In the genomic region with DNA sequence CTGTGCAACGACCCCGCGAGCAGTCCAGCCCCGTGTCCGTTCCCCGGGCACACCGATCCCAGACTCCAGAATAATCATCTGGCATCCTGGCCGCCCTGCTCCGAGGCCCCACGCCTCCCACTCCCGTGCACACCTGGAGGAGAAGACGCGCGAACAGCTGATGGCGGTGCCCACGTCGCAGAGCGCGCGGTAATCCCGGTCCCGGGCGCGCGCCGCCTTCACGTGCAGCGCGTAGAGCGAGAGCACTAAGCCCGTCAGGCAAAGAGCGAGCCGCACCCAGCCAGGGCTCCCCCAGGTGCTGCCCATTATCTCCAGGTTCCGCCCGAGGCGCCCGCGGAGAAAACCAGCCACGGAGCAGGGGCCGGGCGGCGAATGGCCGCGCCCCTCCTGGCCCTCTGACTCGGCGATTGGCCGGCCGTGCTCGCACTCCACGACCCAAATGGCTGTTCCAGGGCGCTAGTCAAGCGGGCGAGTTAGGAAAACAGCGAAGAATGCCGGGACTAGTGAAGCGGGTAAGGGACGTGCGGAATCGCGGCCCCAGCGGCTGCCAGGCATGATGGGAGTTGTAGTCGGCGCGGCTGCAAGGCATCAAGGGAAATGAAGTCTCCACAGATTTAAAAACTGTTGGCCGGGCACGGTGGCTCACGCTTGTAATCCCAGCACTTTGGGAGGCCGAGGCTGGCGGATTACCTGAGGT, we compare ENCODE assay signal across 1 cellular context.
TF ChIP-seq lines count a peak whose summit lies in the region.

A gene (minus strand): TSS at position 374 of the 697 bp plus-strand sequence. CDS start 68 bp downstream, at position 306.

TF ChIP-seq in K562, 482 proteins besides CTCF, POLR2A, EP300 and RAD21 (continued from another document and continues in another):
- TF ChIP-seq, protein P1, sequence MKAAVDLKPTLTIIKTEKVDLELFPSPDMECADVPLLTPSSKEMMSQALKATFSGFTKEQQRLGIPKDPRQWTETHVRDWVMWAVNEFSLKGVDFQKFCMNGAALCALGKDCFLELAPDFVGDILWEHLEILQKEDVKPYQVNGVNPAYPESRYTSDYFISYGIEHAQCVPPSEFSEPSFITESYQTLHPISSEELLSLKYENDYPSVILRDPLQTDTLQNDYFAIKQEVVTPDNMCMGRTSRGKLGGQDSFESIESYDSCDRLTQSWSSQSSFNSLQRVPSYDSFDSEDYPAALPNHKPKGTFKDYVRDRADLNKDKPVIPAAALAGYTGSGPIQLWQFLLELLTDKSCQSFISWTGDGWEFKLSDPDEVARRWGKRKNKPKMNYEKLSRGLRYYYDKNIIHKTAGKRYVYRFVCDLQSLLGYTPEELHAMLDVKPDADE (conservative IDR thresholded peaks at IDR 0.05; ENCODE audit: control insufficient read depth, low read depth, low read length), result peak; percentile 89
- TF ChIP-seq SMAD2 (IDR thresholded peaks at IDR 0.05; ENCODE audit: low read depth, low read length) (no peak), SIN3A (IDR thresholded peaks at IDR 0.05; ENCODE audit: borderline replicate concordance in 2 of 2, control insufficient read depth in 1 of 2, low read depth in 2 of 2, low read length in 2 of 2) (peak in 1 of 2 experiments; percentile 75; a peak in 1 of 4 replicates), DMBX1 (CRISPR knock-in tag; IDR thresholded peaks at IDR 0.05; ENCODE audit: borderline replicate concordance) (no peak; the same call in 1 of the 2 replicates), ZNF644 (tag; IDR thresholded peaks at IDR 0.05; ENCODE audit: low read depth) (peak; percentile 64; the same call in 1 of the 2 replicates), CBX1 (IDR thresholded peaks at IDR 0.05; ENCODE audit: low read depth) (no peak), HSF4 (CRISPR knock-in tag; IDR thresholded peaks at IDR 0.05; ENCODE audit: borderline replicate concordance) (no peak), CREB1 (IDR thresholded peaks at IDR 0.05) (peak; percentile 40; the same call in 1 of the 2 replicates), CREB1 (CRISPR knock-in tag; IDR thresholded peaks at IDR 0.05) (peak; percentile 59), KDM1A (IDR thresholded peaks at IDR 0.05) (no peak), HOXB6 (CRISPR knock-in tag; IDR thresholded peaks at IDR 0.05; ENCODE audit: borderline replicate concordance) (no peak), HNRNPK (IDR thresholded peaks at IDR 0.05; ENCODE audit: low read depth, low read length, poor library complexity, severe bottlenecking) (no peak), ZBTB8A (IDR thresholded peaks at IDR 0.05; ENCODE audit: partially characterized antibody) (no peak), SAFB (IDR thresholded peaks at IDR 0.05; ENCODE audit: borderline replicate concordance, low read depth, low read length) (no peak; the same call in none of the 2 replicates), KAT7 (CRISPR knock-in tag; IDR thresholded peaks at IDR 0.05; ENCODE audit: borderline replicate concordance) (no peak), ARHGAP35 (IDR thresholded peaks at IDR 0.05; ENCODE audit: partially characterized antibody) (no peak), TBL1XR1 (IDR thresholded peaks at IDR 0.05; ENCODE audit: low read length in 2 of 2) (no peak), SMC3 (conservative IDR thresholded peaks at IDR 0.05; ENCODE audit: insufficient read depth, low read depth, low read length) (no peak), RAD51 (IDR thresholded peaks at IDR 0.05; ENCODE audit: borderline replicate concordance, low read depth) (0 out of 2 replicates have a peak, but pooled peaks have one; percentile 4), TFAM (CRISPR knock-in tag; conservative IDR thresholded peaks at IDR 0.05) (no peak), ELF2 (CRISPR knock-in tag; IDR thresholded peaks at IDR 0.05) (no peak), ZNF431 (CRISPR knock-in tag; IDR thresholded peaks at IDR 0.05) (no peak), NFATC3 (IDR thresholded peaks at IDR 0.05) (no peak), ARNT (IDR thresholded peaks at IDR 0.05) (peak in 1 of 2 experiments; percentile 85; a peak in 1 of 4 replicates)
- TF ChIP-seq, protein P2, sequence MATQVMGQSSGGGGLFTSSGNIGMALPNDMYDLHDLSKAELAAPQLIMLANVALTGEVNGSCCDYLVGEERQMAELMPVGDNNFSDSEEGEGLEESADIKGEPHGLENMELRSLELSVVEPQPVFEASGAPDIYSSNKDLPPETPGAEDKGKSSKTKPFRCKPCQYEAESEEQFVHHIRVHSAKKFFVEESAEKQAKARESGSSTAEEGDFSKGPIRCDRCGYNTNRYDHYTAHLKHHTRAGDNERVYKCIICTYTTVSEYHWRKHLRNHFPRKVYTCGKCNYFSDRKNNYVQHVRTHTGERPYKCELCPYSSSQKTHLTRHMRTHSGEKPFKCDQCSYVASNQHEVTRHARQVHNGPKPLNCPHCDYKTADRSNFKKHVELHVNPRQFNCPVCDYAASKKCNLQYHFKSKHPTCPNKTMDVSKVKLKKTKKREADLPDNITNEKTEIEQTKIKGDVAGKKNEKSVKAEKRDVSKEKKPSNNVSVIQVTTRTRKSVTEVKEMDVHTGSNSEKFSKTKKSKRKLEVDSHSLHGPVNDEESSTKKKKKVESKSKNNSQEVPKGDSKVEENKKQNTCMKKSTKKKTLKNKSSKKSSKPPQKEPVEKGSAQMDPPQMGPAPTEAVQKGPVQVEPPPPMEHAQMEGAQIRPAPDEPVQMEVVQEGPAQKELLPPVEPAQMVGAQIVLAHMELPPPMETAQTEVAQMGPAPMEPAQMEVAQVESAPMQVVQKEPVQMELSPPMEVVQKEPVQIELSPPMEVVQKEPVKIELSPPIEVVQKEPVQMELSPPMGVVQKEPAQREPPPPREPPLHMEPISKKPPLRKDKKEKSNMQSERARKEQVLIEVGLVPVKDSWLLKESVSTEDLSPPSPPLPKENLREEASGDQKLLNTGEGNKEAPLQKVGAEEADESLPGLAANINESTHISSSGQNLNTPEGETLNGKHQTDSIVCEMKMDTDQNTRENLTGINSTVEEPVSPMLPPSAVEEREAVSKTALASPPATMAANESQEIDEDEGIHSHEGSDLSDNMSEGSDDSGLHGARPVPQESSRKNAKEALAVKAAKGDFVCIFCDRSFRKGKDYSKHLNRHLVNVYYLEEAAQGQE (CRISPR knock-in tag; IDR thresholded peaks at IDR 0.05; ENCODE audit: low read depth), result no peak
- TF ChIP-seq, protein P3, sequence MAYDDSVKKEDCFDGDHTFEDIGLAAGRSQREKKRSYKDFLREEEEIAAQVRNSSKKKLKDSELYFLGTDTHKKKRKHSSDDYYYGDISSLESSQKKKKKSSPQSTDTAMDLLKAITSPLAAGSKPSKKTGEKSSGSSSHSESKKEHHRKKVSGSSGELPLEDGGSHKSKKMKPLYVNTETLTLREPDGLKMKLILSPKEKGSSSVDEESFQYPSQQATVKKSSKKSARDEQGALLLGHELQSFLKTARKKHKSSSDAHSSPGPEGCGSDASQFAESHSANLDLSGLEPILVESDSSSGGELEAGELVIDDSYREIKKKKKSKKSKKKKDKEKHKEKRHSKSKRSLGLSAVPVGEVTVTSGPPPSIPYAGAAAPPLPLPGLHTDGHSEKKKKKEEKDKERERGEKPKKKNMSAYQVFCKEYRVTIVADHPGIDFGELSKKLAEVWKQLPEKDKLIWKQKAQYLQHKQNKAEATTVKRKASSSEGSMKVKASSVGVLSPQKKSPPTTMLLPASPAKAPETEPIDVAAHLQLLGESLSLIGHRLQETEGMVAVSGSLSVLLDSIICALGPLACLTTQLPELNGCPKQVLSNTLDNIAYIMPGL (CRISPR knock-in tag; IDR thresholded peaks at IDR 0.05), result no peak
- TF ChIP-seq, protein P4, sequence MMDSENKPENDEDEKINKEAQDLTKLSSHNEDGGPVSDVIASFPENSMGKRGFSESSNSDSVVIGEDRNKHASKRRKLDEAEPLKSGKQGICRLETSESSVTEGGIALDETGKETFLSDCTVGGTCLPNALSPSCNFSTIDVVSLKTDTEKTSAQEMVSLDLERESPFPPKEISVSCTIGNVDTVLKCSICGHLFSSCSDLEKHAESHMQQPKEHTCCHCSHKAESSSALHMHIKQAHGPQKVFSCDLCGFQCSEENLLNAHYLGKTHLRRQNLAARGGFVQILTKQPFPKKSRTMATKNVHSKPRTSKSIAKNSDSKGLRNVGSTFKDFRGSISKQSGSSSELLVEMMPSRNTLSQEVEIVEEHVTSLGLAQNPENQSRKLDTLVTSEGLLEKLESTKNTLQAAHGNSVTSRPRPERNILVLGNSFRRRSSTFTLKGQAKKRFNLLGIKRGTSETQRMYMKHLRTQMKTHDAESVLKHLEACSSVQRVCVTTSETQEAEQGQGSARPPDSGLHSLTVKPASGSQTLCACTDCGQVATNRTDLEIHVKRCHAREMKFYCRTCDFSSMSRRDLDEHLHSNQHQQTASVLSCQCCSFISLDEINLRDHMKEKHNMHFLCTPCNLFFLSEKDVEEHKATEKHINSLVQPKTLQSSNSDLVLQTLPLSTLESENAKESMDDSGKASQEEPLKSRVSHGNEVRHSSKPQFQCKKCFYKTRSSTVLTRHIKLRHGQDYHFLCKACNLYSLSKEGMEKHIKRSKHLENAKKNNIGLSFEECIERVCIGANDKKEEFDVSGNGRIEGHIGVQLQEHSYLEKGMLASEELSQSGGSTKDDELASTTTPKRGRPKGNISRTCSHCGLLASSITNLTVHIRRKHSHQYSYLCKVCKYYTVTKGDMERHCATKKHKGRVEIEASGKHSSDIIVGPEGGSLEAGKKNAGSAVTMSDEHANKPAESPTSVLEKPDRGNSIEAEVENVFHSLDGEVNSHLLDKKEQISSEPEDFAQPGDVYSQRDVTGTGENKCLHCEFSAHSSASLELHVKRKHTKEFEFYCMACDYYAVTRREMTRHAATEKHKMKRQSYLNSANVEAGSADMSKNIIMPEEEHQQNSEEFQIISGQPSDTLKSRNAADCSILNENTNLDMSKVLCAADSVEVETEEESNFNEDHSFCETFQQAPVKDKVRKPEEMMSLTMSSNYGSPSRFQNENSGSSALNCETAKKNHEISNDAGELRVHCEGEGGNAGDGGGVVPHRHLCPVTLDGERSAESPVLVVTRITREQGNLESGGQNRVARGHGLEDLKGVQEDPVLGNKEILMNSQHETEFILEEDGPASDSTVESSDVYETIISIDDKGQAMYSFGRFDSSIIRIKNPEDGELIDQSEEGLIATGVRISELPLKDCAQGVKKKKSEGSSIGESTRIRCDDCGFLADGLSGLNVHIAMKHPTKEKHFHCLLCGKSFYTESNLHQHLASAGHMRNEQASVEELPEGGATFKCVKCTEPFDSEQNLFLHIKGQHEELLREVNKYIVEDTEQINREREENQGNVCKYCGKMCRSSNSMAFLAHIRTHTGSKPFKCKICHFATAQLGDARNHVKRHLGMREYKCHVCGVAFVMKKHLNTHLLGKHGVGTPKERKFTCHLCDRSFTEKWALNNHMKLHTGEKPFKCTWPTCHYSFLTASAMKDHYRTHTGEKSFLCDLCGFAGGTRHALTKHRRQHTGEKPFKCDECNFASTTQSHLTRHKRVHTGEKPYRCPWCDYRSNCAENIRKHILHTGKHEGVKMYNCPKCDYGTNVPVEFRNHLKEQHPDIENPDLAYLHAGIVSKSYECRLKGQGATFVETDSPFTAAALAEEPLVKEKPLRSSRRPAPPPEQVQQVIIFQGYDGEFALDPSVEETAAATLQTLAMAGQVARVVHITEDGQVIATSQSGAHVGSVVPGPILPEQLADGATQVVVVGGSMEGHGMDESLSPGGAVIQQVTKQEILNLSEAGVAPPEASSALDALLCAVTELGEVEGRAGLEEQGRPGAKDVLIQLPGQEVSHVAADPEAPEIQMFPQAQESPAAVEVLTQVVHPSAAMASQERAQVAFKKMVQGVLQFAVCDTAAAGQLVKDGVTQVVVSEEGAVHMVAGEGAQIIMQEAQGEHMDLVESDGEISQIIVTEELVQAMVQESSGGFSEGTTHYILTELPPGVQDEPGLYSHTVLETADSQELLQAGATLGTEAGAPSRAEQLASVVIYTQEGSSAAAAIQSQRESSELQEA (IDR thresholded peaks at IDR 0.05; ENCODE audit: low read depth), result no peak
- TF ChIP-seq, protein P5, sequence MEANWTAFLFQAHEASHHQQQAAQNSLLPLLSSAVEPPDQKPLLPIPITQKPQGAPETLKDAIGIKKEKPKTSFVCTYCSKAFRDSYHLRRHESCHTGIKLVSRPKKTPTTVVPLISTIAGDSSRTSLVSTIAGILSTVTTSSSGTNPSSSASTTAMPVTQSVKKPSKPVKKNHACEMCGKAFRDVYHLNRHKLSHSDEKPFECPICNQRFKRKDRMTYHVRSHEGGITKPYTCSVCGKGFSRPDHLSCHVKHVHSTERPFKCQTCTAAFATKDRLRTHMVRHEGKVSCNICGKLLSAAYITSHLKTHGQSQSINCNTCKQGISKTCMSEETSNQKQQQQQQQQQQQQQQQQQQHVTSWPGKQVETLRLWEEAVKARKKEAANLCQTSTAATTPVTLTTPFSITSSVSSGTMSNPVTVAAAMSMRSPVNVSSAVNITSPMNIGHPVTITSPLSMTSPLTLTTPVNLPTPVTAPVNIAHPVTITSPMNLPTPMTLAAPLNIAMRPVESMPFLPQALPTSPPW (CRISPR knock-in tag; IDR thresholded peaks at IDR 0.05), result no peak; the same call in 1 of the 2 replicates
- TF ChIP-seq, protein P6, sequence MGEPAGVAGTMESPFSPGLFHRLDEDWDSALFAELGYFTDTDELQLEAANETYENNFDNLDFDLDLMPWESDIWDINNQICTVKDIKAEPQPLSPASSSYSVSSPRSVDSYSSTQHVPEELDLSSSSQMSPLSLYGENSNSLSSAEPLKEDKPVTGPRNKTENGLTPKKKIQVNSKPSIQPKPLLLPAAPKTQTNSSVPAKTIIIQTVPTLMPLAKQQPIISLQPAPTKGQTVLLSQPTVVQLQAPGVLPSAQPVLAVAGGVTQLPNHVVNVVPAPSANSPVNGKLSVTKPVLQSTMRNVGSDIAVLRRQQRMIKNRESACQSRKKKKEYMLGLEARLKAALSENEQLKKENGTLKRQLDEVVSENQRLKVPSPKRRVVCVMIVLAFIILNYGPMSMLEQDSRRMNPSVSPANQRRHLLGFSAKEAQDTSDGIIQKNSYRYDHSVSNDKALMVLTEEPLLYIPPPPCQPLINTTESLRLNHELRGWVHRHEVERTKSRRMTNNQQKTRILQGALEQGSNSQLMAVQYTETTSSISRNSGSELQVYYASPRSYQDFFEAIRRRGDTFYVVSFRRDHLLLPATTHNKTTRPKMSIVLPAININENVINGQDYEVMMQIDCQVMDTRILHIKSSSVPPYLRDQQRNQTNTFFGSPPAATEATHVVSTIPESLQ (CRISPR knock-in tag; IDR thresholded peaks at IDR 0.05), result no peak
